23 cellular contexts compared by ENCODE assay signal in the genomic region with DNA sequence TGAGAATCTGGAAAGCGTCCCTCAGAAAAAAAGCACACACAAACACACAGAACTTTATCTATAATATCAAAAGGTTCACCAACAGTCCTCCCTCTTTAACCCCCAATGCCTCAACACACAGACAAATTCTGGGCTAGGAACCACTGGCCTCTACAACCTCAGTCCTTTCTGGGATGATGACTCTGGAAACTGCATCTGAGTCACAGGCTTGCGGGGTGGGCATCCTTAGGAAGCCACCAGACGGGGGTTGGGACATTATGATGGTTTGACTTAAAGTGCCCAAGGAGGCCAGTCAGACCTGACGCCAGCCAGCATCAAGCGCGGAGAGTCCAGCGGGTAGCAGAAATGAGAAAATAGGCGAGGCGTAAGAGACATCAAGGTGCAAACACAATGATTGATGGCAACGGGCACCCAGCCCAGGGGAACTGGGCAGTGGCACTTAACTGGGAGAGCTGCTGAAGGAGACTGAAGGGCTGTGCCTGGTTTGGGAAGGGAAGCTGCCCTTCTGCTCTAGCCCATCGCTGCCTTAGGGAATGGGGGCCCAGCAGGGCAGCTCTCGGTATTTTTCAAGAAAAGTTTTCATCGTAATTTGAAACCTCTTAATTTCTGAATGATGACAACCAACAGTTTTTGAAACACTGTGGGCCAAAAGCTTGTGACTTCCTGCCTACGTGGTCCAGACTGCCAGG. TPM values are rescaled to one million over a fixed set of nuclear protein-coding genes. Genes with fewer than 3 reads are reported as not detected.
DNase-seq lines count a peak whose midpoint lies in the region; ATAC-seq, FAIRE-seq and TF ChIP-seq lines count a peak whose summit lies in the region.
"Had no signal": no experiment of that assay in that cellular context is flagged by ENCODE, and none has a peak within 500 bp of the region (broad histone marks: within the 10 kb centered on the region; RNA-seq: fewer than 3 reads in every experiment).

No MANE protein-coding gene starts in this region.

- peaks cover 18% of the 10 kb centered on the region for H3K79me1 ChIP-seq in mesendoderm (ENCODE audit: low read length)

- no peak overlapping the region for H3K18ac ChIP-seq in mesendoderm (ENCODE audit: low read length)

- no peak overlapping the region for H3K9ac ChIP-seq in HepG2 (ENCODE audit: insufficient read depth, low read depth, low read length)
- H3K9ac ChIP-seq in mesendoderm (ENCODE audit: low read length) = peak overlapping the region; percentile 30

- no peaks in the 10 kb centered on the region for H4K20me1 ChIP-seq in HepG2 (ENCODE audit: insufficient read depth, low read length)

- H3K4me1 ChIP-seq in HepG2 (ENCODE audit: insufficient read depth, low read length) (peaks cover 33% of the 10 kb centered on the region), right lobe of liver (no peaks in the 10 kb centered on the region), mesendoderm (ENCODE audit: control insufficient read depth, low read depth, low read length) (peaks cover 14% of the 10 kb centered on the region), aorta (ENCODE audit: control insufficient read depth in 1 of 2, insufficient read depth in 2 of 2, low read length in 2 of 2) (peaks cover 2 to 6% of the 10 kb centered on the region in 2 donors)
- H3K4me1 ChIP-seq: psoas muscle had no signal

- WGBS in HepG2 (ENCODE audit: low lambda C conversion rate) = 95% methylated on average over 13 of the region's 14 CpGs
- 86% methylated on average over 12 of the region's 14 CpGs for WGBS in right lobe of liver (ENCODE audit: insufficient coverage, low coverage, low lambda C conversion rate, missing lambda C conversion rate)
- WGBS in mesendoderm (ENCODE audit: extremely low coverage, insufficient coverage, low lambda C conversion rate) = no CpG with 5 or more reads among the region's 14 CpGs
- WGBS in aorta, 2 donors = 12 to 16% methylated on average over 14 of the region's 14 CpGs

- POLR2A ChIA-PET in HepG2 (lab: Yijun Ruan, JAX) = no interaction called here

- TF ChIP-seq POLR2A in HepG2 (IDR thresholded peaks at IDR 0.05; ENCODE audit: insufficient read depth in 1 of 2, low read depth in 2 of 2, low read length in 2 of 2) (no peak), right lobe of liver (IDR thresholded peaks at IDR 0.05) (no peak)

- H2AK5ac ChIP-seq in mesendoderm (ENCODE audit: low read length) = no peak overlapping the region

- H2BK5ac ChIP-seq in mesendoderm (ENCODE audit: low read length) = no peak overlapping the region

- no peak overlapping the region for H3K23ac ChIP-seq in mesendoderm (ENCODE audit: low read length)

- intact Hi-C loops in HepG2 (cut with micrococcal nuclease; ENCODE audit: unreplicated experiment) (no loop called here), right lobe of liver (cut with DNase I) (no loop called here), aorta (cut with DNase I) (no loop called here)

- H3K4me2 ChIP-seq in HepG2 (ENCODE audit: low read depth, low read length) = no peak overlapping the region
- H3K4me2 ChIP-seq in mesendoderm (ENCODE audit: low read length) = no peak overlapping the region

- no peak for TF ChIP-seq EP300 in HepG2 (IDR thresholded peaks at IDR 0.05; ENCODE audit: low read depth in 2 of 2, low read length in 2 of 2)
- TF ChIP-seq EP300 in HepG2 (CRISPR knock-in tag; IDR thresholded peaks at IDR 0.05; ENCODE audit: borderline replicate concordance) = no peak

- H3K36me3 ChIP-seq in HepG2 (replicated peaks in 1 of 2; ENCODE audit: control insufficient read depth in 1 of 2, insufficient read depth in 2 of 2, low read length in 2 of 2) = peaks cover 0 to 4% of the 10 kb centered on the region in 2 experiments; a peak in 4 of 5 replicates
- no peaks in the 10 kb centered on the region for H3K36me3 ChIP-seq in right lobe of liver
- no peaks in the 10 kb centered on the region for H3K36me3 ChIP-seq in mesendoderm (ENCODE audit: control insufficient read depth, insufficient read depth, low read length)
- H3K36me3 ChIP-seq in aorta (ENCODE audit: control insufficient read depth in 1 of 2, insufficient read depth in 2 of 2, low read length in 1 of 2) = no peaks in the 10 kb centered on the region

- no peak overlapping the region for H3K4ac ChIP-seq in mesendoderm (ENCODE audit: low read depth, low read length)

- FAIRE-seq in HepG2 (lab: Jason Lieb, UNC) (no peak), RCC 7860 (lab: Jason Lieb, UNC) (no peak)

- ATAC-seq in HepG2 (no peak), right lobe of liver (no peak), aorta (ENCODE audit: low FRiP score) (peak; percentile 75)
- ATAC-seq: natural killer cell treated with Interleukin-12 subunit alpha and Interleukin-12 subunit beta and Interleukin-15 and Interleukin-18, amount 100 ng/mL, for 72 hours; psoas muscle; T-helper 17 cell had no signal

- H3K9me3 ChIP-seq in HepG2 (ENCODE audit: low read length) (no peaks in the 10 kb centered on the region), right lobe of liver (no peaks in the 10 kb centered on the region), aorta (ENCODE audit: control insufficient read depth, low read length) (no peaks in the 10 kb centered on the region)
- H3K9me3 ChIP-seq: psoas muscle had no signal

- H2BK120ac ChIP-seq in mesendoderm (ENCODE audit: low read depth, low read length) = no peak overlapping the region

- no TSS peak for BruUV-seq in HepG2 (replicated peaks; lab: Mats Ljungman, UMichigan)

- no peak overlapping the region for H4K8ac ChIP-seq in mesendoderm (ENCODE audit: low read depth, low read length)

- H3K56ac ChIP-seq in mesendoderm (ENCODE audit: low read length) = peak overlapping the region; percentile 49

- H3K4me3 ChIP-seq in HepG2 (replicated peaks in 1 of 3; ENCODE audit: insufficient read depth in 1 of 3, low read depth in 2 of 3, low read length in 3 of 3) = no peak overlapping the region
- no peak overlapping the region for H3K4me3 ChIP-seq in right lobe of liver
- H3K4me3 ChIP-seq in choroid plexus epithelial cell (ENCODE audit: low read depth, low read length) = no peak overlapping the region
- no peak overlapping the region for H3K4me3 ChIP-seq in mesendoderm (ENCODE audit: low read length)
- no peak overlapping the region for H3K4me3 ChIP-seq in aorta (ENCODE audit: low read length in 2 of 2)
- H3K4me3 ChIP-seq: dorsolateral prefrontal cortex, psoas muscle had no signal

- H3K27me3 ChIP-seq in HepG2 (ENCODE audit: control insufficient read depth in 1 of 2, insufficient read depth in 2 of 2, low read length in 2 of 2) (no peaks in the 10 kb centered on the region), right lobe of liver (no peaks in the 10 kb centered on the region), mesendoderm (ENCODE audit: insufficient read depth, low read length, poor library complexity) (no peaks in the 10 kb centered on the region), aorta (ENCODE audit: control insufficient read depth in 1 of 2, insufficient read depth in 2 of 2, low read length in 1 of 2) (no peaks in the 10 kb centered on the region)
- H3K27me3 ChIP-seq: brain microvascular endothelial cell had no signal

- no peak overlapping the region for H2BK15ac ChIP-seq in mesendoderm (replicated peaks; ENCODE audit: low read depth)

- in situ Hi-C loops in HepG2 (cut with HindIII; ENCODE audit: extremely low pct_ligation_motif_present, low pct_unique_long_range_greater_than_20kb) = loop anchor here (25.0 kb wide), 1 partner anchor 142 kb away; no protein-coding TSS in a partner anchor

- H3K27ac ChIP-seq in HepG2 (ENCODE audit: extremely low read length, insufficient read depth, low read length) = no peak overlapping the region
- H3K27ac ChIP-seq in right lobe of liver = no peak overlapping the region
- H3K27ac ChIP-seq in mesendoderm (ENCODE audit: low read depth, low read length) = peak overlapping the region; percentile 12
- H3K27ac ChIP-seq in aorta (ENCODE audit: low read depth in 1 of 2, low read length in 2 of 2) = peak overlapping the region; percentile 10 to 73
- H3K27ac ChIP-seq: brain microvascular endothelial cell, dorsolateral prefrontal cortex, psoas muscle had no signal

- CTCF ChIA-PET in HepG2 (lab: Yijun Ruan, JAX; ENCODE audit: low intra/inter-chr PET ratio, low total read pairs) = no interaction called here

- no peak for DNase-seq in HepG2 (ENCODE audit: low spot score)
- no peak for DNase-seq in right lobe of liver
- DNase-seq in choroid plexus epithelial cell (ENCODE audit: low read depth) = peak; percentile 60
- DNase-seq in mesendoderm = no peak
- DNase-seq in aorta = peak; percentile 65 to 90
- no peak for DNase-seq in HuH-7.5 (ENCODE audit: low spot score)
- no peak for DNase-seq in SW480 (ENCODE audit: low spot score)
- no peak for DNase-seq in RCC 7860 (ENCODE audit: low spot score)
- DNase-seq: ACHN; activated CD4-positive, alpha-beta memory T cell treated with anti-CD3 and anti-CD28 coated beads for 36 hours; activated naive CD4-positive, alpha-beta T cell treated with anti-CD3 and anti-CD28 coated beads, Interleukin-2, amount 10 ng/mL, durations not matched to agents 7 days and 5 days; activated T-cell treated with anti-CD3 and anti-CD28 coated beads, Interleukin-2, amount 50 U/mL, for 1 hour; brain microvascular endothelial cell; DMS153; dorsolateral prefrontal cortex; GOT3; KBM-7; NCI-H1105 treated with DMSO at 0.1 percent for 48 hours; NCI-H524 treated with DMSO at 0.1 percent for 48 hours; psoas muscle; SHP77 treated with DMSO at 0.1 percent for 48 hours; T-helper 17 cell had no signal

- TF ChIP-seq CTCF in HepG2 (CRISPR knock-in tag; IDR thresholded peaks at IDR 0.05) (no peak), right lobe of liver (IDR thresholded peaks at IDR 0.05) (no peak), choroid plexus epithelial cell (conservative IDR thresholded peaks at IDR 0.05; ENCODE audit: low read depth, low read length) (no peak)

- no peaks in the 10 kb centered on the region for H3K79me2 ChIP-seq in HepG2 (ENCODE audit: insufficient read depth, low read length)
- H3K79me2 ChIP-seq in mesendoderm (ENCODE audit: control insufficient read depth, insufficient read depth, low read length) = peaks cover 65% of the 10 kb centered on the region

- H2AFZ ChIP-seq in HepG2 (ENCODE audit: low read length) = no peak overlapping the region

- no peak for TF ChIP-seq RAD21 in HepG2 (CRISPR knock-in tag; IDR thresholded peaks at IDR 0.05)

- H4K5ac ChIP-seq in mesendoderm (ENCODE audit: low read length) = no peak overlapping the region

RNA-seq across cellular contexts. Expression of gene SPRY4, which starts 20.7 kb away (rescaled TPM):
- total RNA-seq in HepG2 (2016; rRNA removed; fragmentation: Illumina TruSeq; extraction: Trizol) = 8.9 and 9.0 TPM in 2 replicates
- total RNA-seq in HepG2 (2016; cell fraction: cytosol; rRNA removed; fragmentation: Illumina TruSeq; extraction: Trizol; ENCODE audit: low read depth) = 1.6 and 1.8 TPM in 2 replicates
- 8.3 and 8.7 TPM in 2 replicates for total RNA-seq in HepG2 (2016; cell fraction: insoluble cytoplasmic fraction; rRNA removed; fragmentation: Illumina TruSeq; extraction: Trizol)
- total RNA-seq in HepG2 (2016; cell fraction: membrane; rRNA removed; fragmentation: Illumina TruSeq; extraction: Trizol) = 5.8 and 6.0 TPM in 2 replicates
- 12.5 and 16.8 TPM in 2 replicates for total RNA-seq in HepG2 (2016; cell fraction: nucleus; rRNA removed; fragmentation: Illumina TruSeq; extraction: Trizol)
- 17.8 and 19.2 TPM in 2 replicates for polyA plus RNA-seq in HepG2 (2011; rRNA removed)
- 10.9 and 12.6 TPM in 2 replicates for polyA plus RNA-seq in HepG2 (2011; cell fraction: cytosol; rRNA removed)
- 61.0 and 63.7 TPM in 2 replicates for polyA plus RNA-seq in HepG2 (2011; cell fraction: nucleus; rRNA removed)
- 10.0 and 17.2 TPM in 2 replicates for polyA plus RNA-seq in HepG2 (2012)
- 0.37 and 0.40 TPM in 2 replicates for polyA plus RNA-seq in HepG2 (2016; cell fraction: cytosol; fragmentation: Illumina TruSeq; extraction: Trizol; ENCODE audit: low read depth)
- 6.9 and 9.0 TPM in 2 replicates for polyA plus RNA-seq in HepG2 (2016; cell fraction: insoluble cytoplasmic fraction; fragmentation: Illumina TruSeq; extraction: Trizol; ENCODE audit: low read depth)
- polyA plus RNA-seq in HepG2 (2016; cell fraction: membrane; fragmentation: Illumina TruSeq; extraction: Trizol; ENCODE audit: low read depth) = 2.0 and 2.1 TPM in 2 replicates
- 21.3 and 22.7 TPM in 2 replicates for polyA plus RNA-seq in HepG2 (2016; cell fraction: nucleus; fragmentation: Illumina TruSeq; extraction: Trizol; ENCODE audit: insufficient read depth, low read depth)
- polyA minus RNA-seq in HepG2 (2011; rRNA and poly(A)+ RNA removed; ENCODE audit: low replicate concordance) = 0.09 and 81.1 TPM in 2 replicates
- polyA minus RNA-seq in HepG2 (2011; cell fraction: cytosol; rRNA and poly(A)+ RNA removed) = 21.7 and 22.2 TPM in 2 replicates
- 40.0 and 40.4 TPM in 2 replicates for polyA minus RNA-seq in HepG2 (2011; cell fraction: nucleus; rRNA and poly(A)+ RNA removed)
- 10 to 100 TPM in 2 of 6 experiments, 1 to 10 TPM in 4; 3.9 to 11.6 (median 7.3) TPM for total RNA-seq in right lobe of liver
- polyA plus RNA-seq in mesendoderm (2013, experiment 1 of 2) = 72.5 TPM
- polyA plus RNA-seq in mesendoderm (2013, experiment 2 of 2) = 71.1 TPM
- total RNA-seq in aorta = 10 to 100 TPM; 49.8 to 67.9 TPM
- polyA plus RNA-seq in aorta = 10 to 100 TPM in 1 of 2 donors, 1 to 10 TPM in 1; 8.1 to 21.5 TPM

Comparison
In these comparisons a context has a peak if more than half of its experiments do, and no peak if none do; other contexts are left out.
1. DNase-seq: peak in choroid plexus epithelial cell (single experiment) and aorta (2 of 2); none in HepG2 (single experiment), right lobe of liver (0 of 3), mesendoderm (single experiment), HuH-7.5 (single experiment), SW480 (single experiment) and RCC 7860 (single experiment).
2. H3K27ac ChIP-seq: peak in mesendoderm (single experiment) and aorta (2 of 2); none in HepG2 (single experiment) and right lobe of liver (0 of 3).